In genomic region chr5:163915481-163915961, GRCh38 we compare ENCODE assay signal across 7 cellular contexts.
DNase-seq lines count a peak whose midpoint lies in the region; ATAC-seq and FAIRE-seq lines count a peak whose summit lies in the region.

No MANE protein-coding gene starts in this region.

- H3K4me3 ChIP-seq in duodenal mucosa (ENCODE audit: low read depth in 1 of 2, low read length in 2 of 2): peak overlapping the region; percentile 3 to 12

- H3K9me3 ChIP-seq in duodenal mucosa (ENCODE audit: control insufficient read depth in 1 of 2, low read length in 2 of 2): no peaks in the 10 kb centered on the region

- H3K4me1 Mint-ChIP-seq in stimulated activated effector memory CD8-positive, alpha-beta T cell treated with anti-CD3 and anti-CD28 coated beads, Interleukin-12 subunit alpha, Interleukin-12 subunit beta, amount 100 ng/mL, for 72 hours: peaks cover 16% of the 10 kb centered on the region

- no peaks in the 10 kb centered on the region for H3K27me3 ChIP-seq in duodenal mucosa (ENCODE audit: control insufficient read depth in 1 of 2, insufficient read depth in 2 of 2, low read length in 2 of 2)

- H3K9ac ChIP-seq in duodenal mucosa (ENCODE audit: low read depth in 1 of 2, low read length in 2 of 2): no peak overlapping the region

- DNase-seq in NCI-H1694 treated with DMSO at 0.1 percent for 48 hours (lab: John Stamatoyannopoulos, UW): peak; percentile 43
- no peak for DNase-seq in stimulated activated effector memory CD8-positive, alpha-beta T cell treated with anti-CD3 and anti-CD28 coated beads, Interleukin-12 subunit alpha, Interleukin-12 subunit beta, amount 100 ng/mL, for 72 hours (ENCODE audit: low spot score in 2 of 2)
- no peak for DNase-seq in cortex of kidney (lab: John Stamatoyannopoulos, UW)
- no peak for DNase-seq in RCC 7860 (ENCODE audit: low spot score)

- H3K4me3 Mint-ChIP-seq in stimulated activated effector memory CD8-positive, alpha-beta T cell treated with anti-CD3 and anti-CD28 coated beads, Interleukin-12 subunit alpha, Interleukin-12 subunit beta, amount 100 ng/mL, for 72 hours: peak overlapping the region; percentile 11

- no peaks in the 10 kb centered on the region for H3K36me3 ChIP-seq in duodenal mucosa (ENCODE audit: control insufficient read depth in 1 of 2, insufficient read depth in 2 of 2, low read length in 2 of 2)

- peak; percentile 73 for ATAC-seq in GM18870 (IDR thresholded peaks at IDR 0.05; ENCODE audit: unreplicated experiment)
- peak; percentile 64 for ATAC-seq in HG02642 (IDR thresholded peaks at IDR 0.05; ENCODE audit: poor library complexity, unreplicated experiment)
- ATAC-seq in stimulated activated effector memory CD8-positive, alpha-beta T cell treated with anti-CD3 and anti-CD28 coated beads, Interleukin-12 subunit alpha, Interleukin-12 subunit beta, amount 100 ng/mL, for 72 hours: peak; percentile 27

- peak overlapping the region; percentile 36 for H3K27ac ChIP-seq in duodenal mucosa (ENCODE audit: low read depth, low read length)

- H3K4me1 ChIP-seq in duodenal mucosa (ENCODE audit: control insufficient read depth in 1 of 2, insufficient read depth in 2 of 2, low read length in 2 of 2): peaks cover 25 to 26% of the 10 kb centered on the region in 2 donors

- H3K36me3 Mint-ChIP-seq in stimulated activated effector memory CD8-positive, alpha-beta T cell treated with anti-CD3 and anti-CD28 coated beads, Interleukin-12 subunit alpha, Interleukin-12 subunit beta, amount 100 ng/mL, for 72 hours: no peaks in the 10 kb centered on the region

- peaks cover 13% of the 10 kb centered on the region for H3K9me3 Mint-ChIP-seq in stimulated activated effector memory CD8-positive, alpha-beta T cell treated with anti-CD3 and anti-CD28 coated beads, Interleukin-12 subunit alpha, Interleukin-12 subunit beta, amount 100 ng/mL, for 72 hours

- H3K27ac Mint-ChIP-seq in stimulated activated effector memory CD8-positive, alpha-beta T cell treated with anti-CD3 and anti-CD28 coated beads, Interleukin-12 subunit alpha, Interleukin-12 subunit beta, amount 100 ng/mL, for 72 hours: peak overlapping the region; percentile 63

- FAIRE-seq in RCC 7860 (lab: Jason Lieb, UNC): no peak
